ENCODE assay signal across 2 cellular contexts in genomic region chr1:200473698-200474371, GRCh38.
TF ChIP-seq lines count a peak whose summit lies in the region.

No MANE protein-coding gene starts in this region.

TF ChIP-seq in SK-N-SH treated with all-trans-retinoic acid at 6 μM for 48 hours, 23 proteins besides CTCF, POLR2A, EP300 and RAD21 (continued from another document):
- TF ChIP-seq, protein P1, sequence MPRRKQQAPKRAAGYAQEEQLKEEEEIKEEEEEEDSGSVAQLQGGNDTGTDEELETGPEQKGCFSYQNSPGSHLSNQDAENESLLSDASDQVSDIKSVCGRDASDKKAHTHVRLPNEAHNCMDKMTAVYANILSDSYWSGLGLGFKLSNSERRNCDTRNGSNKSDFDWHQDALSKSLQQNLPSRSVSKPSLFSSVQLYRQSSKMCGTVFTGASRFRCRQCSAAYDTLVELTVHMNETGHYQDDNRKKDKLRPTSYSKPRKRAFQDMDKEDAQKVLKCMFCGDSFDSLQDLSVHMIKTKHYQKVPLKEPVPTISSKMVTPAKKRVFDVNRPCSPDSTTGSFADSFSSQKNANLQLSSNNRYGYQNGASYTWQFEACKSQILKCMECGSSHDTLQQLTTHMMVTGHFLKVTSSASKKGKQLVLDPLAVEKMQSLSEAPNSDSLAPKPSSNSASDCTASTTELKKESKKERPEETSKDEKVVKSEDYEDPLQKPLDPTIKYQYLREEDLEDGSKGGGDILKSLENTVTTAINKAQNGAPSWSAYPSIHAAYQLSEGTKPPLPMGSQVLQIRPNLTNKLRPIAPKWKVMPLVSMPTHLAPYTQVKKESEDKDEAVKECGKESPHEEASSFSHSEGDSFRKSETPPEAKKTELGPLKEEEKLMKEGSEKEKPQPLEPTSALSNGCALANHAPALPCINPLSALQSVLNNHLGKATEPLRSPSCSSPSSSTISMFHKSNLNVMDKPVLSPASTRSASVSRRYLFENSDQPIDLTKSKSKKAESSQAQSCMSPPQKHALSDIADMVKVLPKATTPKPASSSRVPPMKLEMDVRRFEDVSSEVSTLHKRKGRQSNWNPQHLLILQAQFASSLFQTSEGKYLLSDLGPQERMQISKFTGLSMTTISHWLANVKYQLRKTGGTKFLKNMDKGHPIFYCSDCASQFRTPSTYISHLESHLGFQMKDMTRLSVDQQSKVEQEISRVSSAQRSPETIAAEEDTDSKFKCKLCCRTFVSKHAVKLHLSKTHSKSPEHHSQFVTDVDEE (CRISPR knock-in tag; IDR thresholded peaks at IDR 0.05), result peak; percentile 97
- TF ChIP-seq TOX (CRISPR knock-in tag; IDR thresholded peaks at IDR 0.05; ENCODE audit: borderline replicate concordance) (no peak), GLIS3 (CRISPR knock-in tag; IDR thresholded peaks at IDR 0.05) (no peak), ZNF8 (CRISPR knock-in tag; IDR thresholded peaks at IDR 0.05) (peak; percentile 5; the same call in 1 of the 2 replicates), ZNF565 (CRISPR knock-in tag; conservative IDR thresholded peaks at IDR 0.05; ENCODE audit: low read depth) (no peak), SNAI2 (CRISPR knock-in tag; IDR thresholded peaks at IDR 0.05) (no peak), ZFP30 (CRISPR knock-in tag; IDR thresholded peaks at IDR 0.05) (no peak), ARNTL (CRISPR knock-in tag; IDR thresholded peaks at IDR 0.05; ENCODE audit: borderline replicate concordance, low read depth) (no peak), CSRNP3 (CRISPR knock-in tag; IDR thresholded peaks at IDR 0.05) (no peak; the same call in 1 of the 2 replicates), TCF4 (CRISPR knock-in tag; IDR thresholded peaks at IDR 0.05; ENCODE audit: borderline replicate concordance) (peak; percentile 96), RARB (CRISPR knock-in tag; IDR thresholded peaks at IDR 0.05) (peak; percentile 77; the same call in 1 of the 2 replicates), ZNF70 (CRISPR knock-in tag; IDR thresholded peaks at IDR 0.05) (no peak), ZC3H10 (CRISPR knock-in tag; IDR thresholded peaks at IDR 0.05) (peak; percentile 43; the same call in 1 of the 2 replicates)
- TF ChIP-seq, protein P2, sequence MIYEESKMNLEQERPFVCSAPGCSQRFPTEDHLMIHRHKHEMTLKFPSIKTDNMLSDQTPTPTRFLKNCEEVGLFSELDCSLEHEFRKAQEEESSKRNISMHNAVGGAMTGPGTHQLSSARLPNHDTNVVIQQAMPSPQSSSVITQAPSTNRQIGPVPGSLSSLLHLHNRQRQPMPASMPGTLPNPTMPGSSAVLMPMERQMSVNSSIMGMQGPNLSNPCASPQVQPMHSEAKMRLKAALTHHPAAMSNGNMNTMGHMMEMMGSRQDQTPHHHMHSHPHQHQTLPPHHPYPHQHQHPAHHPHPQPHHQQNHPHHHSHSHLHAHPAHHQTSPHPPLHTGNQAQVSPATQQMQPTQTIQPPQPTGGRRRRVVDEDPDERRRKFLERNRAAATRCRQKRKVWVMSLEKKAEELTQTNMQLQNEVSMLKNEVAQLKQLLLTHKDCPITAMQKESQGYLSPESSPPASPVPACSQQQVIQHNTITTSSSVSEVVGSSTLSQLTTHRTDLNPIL (CRISPR knock-in tag; IDR thresholded peaks at IDR 0.05; ENCODE audit: low read depth), result no peak

TF ChIP-seq in HepG2, 621 proteins besides CTCF, POLR2A, EP300 and RAD21 (continued from another document):
- no peak for TF ChIP-seq AKNA (CRISPR knock-in tag; IDR thresholded peaks at IDR 0.05; ENCODE audit: borderline replicate concordance)
- no peak for TF ChIP-seq ZNF652 (CRISPR knock-in tag; IDR thresholded peaks at IDR 0.05; ENCODE audit: borderline replicate concordance, low read depth)
- TF ChIP-seq THAP7 (CRISPR knock-in tag; IDR thresholded peaks at IDR 0.05), result no peak
